ENCODE assay signal across 14 cellular contexts in genomic region chr17:80772906-80773242, GRCh38.
DNase-seq lines count a peak whose midpoint lies in the region; ATAC-seq and TF ChIP-seq lines count a peak whose summit lies in the region.
"Had no signal": no experiment of that assay in that cellular context is flagged by ENCODE, and none has a peak within 500 bp of the region (broad histone marks: within the 10 kb centered on the region; RNA-seq: fewer than 3 reads in every experiment).

No MANE protein-coding gene starts in this region.

- H3K4me2 ChIP-seq in OCI-LY7 (ENCODE audit: low read length) = peak overlapping the region; percentile 64

- TF ChIP-seq POLR2A in esophagus squamous epithelium (IDR thresholded peaks at IDR 0.05) = no peak

- no peak overlapping the region for H3K4me3 ChIP-seq in OCI-LY7 (ENCODE audit: low read depth, low read length, poor library complexity, severe bottlenecking)
- H3K4me3 ChIP-seq in esophagus squamous epithelium = no peak overlapping the region
- H3K4me3 ChIP-seq: right lobe of liver, SK-N-MC, upper lobe of left lung had no signal

- H3K36me3 ChIP-seq in OCI-LY7 (ENCODE audit: insufficient read depth, low read length) = peaks cover 23% of the 10 kb centered on the region
- peaks cover 0 to 42% (median 0%) of the 10 kb centered on the region in 3 donors for H3K36me3 ChIP-seq in esophagus squamous epithelium

- H3K9me3 ChIP-seq in OCI-LY7 (ENCODE audit: low read length) = no peaks in the 10 kb centered on the region
- H3K9me3 ChIP-seq in esophagus squamous epithelium = no peaks in the 10 kb centered on the region
- H3K9me3 ChIP-seq: right lobe of liver, upper lobe of left lung had no signal

- POLR2A ChIA-PET in OCI-LY7 (lab: Charles Lee) = interaction anchor here (0.6 kb wide), 1 partner anchor 233 kb away, joined by 7 read pairs; no protein-coding TSS in a partner anchor

- CTCF ChIA-PET in OCI-LY7 (lab: Charles Lee; ENCODE audit: unreplicated experiment) = no interaction called here

- intact Hi-C loops in OCI-LY7 (cut with micrococcal nuclease; ENCODE audit: unreplicated experiment) (no loop called here), esophagus squamous epithelium (cut with DNase I) (no loop called here)

- H3K4me1 ChIP-seq in OCI-LY7 (ENCODE audit: insufficient read depth, low read length, poor library complexity, severe bottlenecking) (peaks cover 65% of the 10 kb centered on the region), esophagus squamous epithelium (peaks cover 4 to 23% (median 4%) of the 10 kb centered on the region in 3 donors)
- H3K4me1 ChIP-seq: right lobe of liver had no signal

- peaks cover 31% of the 10 kb centered on the region for H3K36me3 Mint-ChIP-seq in stimulated activated effector memory CD8-positive, alpha-beta T cell treated with anti-CD3 and anti-CD28 coated beads, Interleukin-12 subunit alpha, Interleukin-12 subunit beta, amount 100 ng/mL, for 72 hours

- peaks cover 34% of the 10 kb centered on the region for H3K4me1 Mint-ChIP-seq in stimulated activated effector memory CD8-positive, alpha-beta T cell treated with anti-CD3 and anti-CD28 coated beads, Interleukin-12 subunit alpha, Interleukin-12 subunit beta, amount 100 ng/mL, for 72 hours

- H4K20me1 ChIP-seq in OCI-LY7 (ENCODE audit: insufficient read depth, low read length) = no peaks in the 10 kb centered on the region

- H3K27ac Mint-ChIP-seq in stimulated activated effector memory CD8-positive, alpha-beta T cell treated with anti-CD3 and anti-CD28 coated beads, Interleukin-12 subunit alpha, Interleukin-12 subunit beta, amount 100 ng/mL, for 72 hours = peak overlapping the region; percentile 50

- peak; percentile 14 for DNase-seq in NCI-H2029 (lab: John Stamatoyannopoulos, UW)
- no peak for DNase-seq in NCI-H2029 treated with DMSO at 0.1 percent for 48 hours (lab: John Stamatoyannopoulos, UW)
- no peak for DNase-seq in OCI-LY7 (ENCODE audit: low spot score)
- no peak for DNase-seq in esophagus squamous epithelium (lab: John Stamatoyannopoulos, UW)
- no peak for DNase-seq in stimulated activated effector memory CD8-positive, alpha-beta T cell treated with anti-CD3 and anti-CD28 coated beads, Interleukin-12 subunit alpha, Interleukin-12 subunit beta, amount 100 ng/mL, for 72 hours (ENCODE audit: low spot score in 2 of 2)
- no peak for DNase-seq in NCI-H2171 treated with DMSO at 0.1 percent for 48 hours (lab: John Stamatoyannopoulos, UW)
- DNase-seq: dermis blood vessel endothelial cell, NCI-H1105 treated with DMSO at 0.1 percent for 48 hours, NCI-H748 treated with DMSO at 0.1 percent for 48 hours, right lobe of liver, upper lobe of left lung had no signal

- no TSS peak for BruUV-seq in OCI-LY7 (replicated peaks; lab: Mats Ljungman, UMichigan)

- TF ChIP-seq CTCF in OCI-LY7 (conservative IDR thresholded peaks at IDR 0.05; ENCODE audit: low read length) (no peak), esophagus squamous epithelium (IDR thresholded peaks at IDR 0.05) (no peak)

- ATAC-seq in stimulated activated effector memory CD8-positive, alpha-beta T cell treated with anti-CD3 and anti-CD28 coated beads, Interleukin-12 subunit alpha, Interleukin-12 subunit beta, amount 100 ng/mL, for 72 hours = no peak
- ATAC-seq in GM21360 (IDR thresholded peaks at IDR 0.05; ENCODE audit: unreplicated experiment) (no peak), HG03135 (IDR thresholded peaks at IDR 0.05; ENCODE audit: unreplicated experiment) (no peak)
- ATAC-seq: right lobe of liver had no signal

- H3K27ac ChIP-seq in OCI-LY7 (ENCODE audit: low read depth, low read length, poor library complexity, severe bottlenecking) = peak overlapping the region; percentile 39
- H3K27ac ChIP-seq in esophagus squamous epithelium = peak overlapping the region in 3 of 4 donors; percentile 70 to 76 (median 71)
- H3K27ac ChIP-seq: right lobe of liver, SK-N-MC had no signal

- 92 to 93% methylated on average over 6 to 7 of the region's 8 CpGs for WGBS in esophagus squamous epithelium, 2 donors

- no peak overlapping the region for H3K4me3 Mint-ChIP-seq in stimulated activated effector memory CD8-positive, alpha-beta T cell treated with anti-CD3 and anti-CD28 coated beads, Interleukin-12 subunit alpha, Interleukin-12 subunit beta, amount 100 ng/mL, for 72 hours

- no peak overlapping the region for H2AFZ ChIP-seq in OCI-LY7 (ENCODE audit: low read length)

- no peaks in the 10 kb centered on the region for H3K79me2 ChIP-seq in OCI-LY7 (ENCODE audit: insufficient read depth, low read depth, low read length)

- no peaks in the 10 kb centered on the region for H3K9me2 ChIP-seq in OCI-LY7 (ENCODE audit: insufficient read depth, low read length)

- H3K9me3 Mint-ChIP-seq in stimulated activated effector memory CD8-positive, alpha-beta T cell treated with anti-CD3 and anti-CD28 coated beads, Interleukin-12 subunit alpha, Interleukin-12 subunit beta, amount 100 ng/mL, for 72 hours = no peaks in the 10 kb centered on the region

- H3K27me3 ChIP-seq in esophagus squamous epithelium = no peaks in the 10 kb centered on the region
- H3K27me3 ChIP-seq: right lobe of liver, upper lobe of left lung had no signal
